ENCODE assay signal across 18 cellular contexts in the genomic region with DNA sequence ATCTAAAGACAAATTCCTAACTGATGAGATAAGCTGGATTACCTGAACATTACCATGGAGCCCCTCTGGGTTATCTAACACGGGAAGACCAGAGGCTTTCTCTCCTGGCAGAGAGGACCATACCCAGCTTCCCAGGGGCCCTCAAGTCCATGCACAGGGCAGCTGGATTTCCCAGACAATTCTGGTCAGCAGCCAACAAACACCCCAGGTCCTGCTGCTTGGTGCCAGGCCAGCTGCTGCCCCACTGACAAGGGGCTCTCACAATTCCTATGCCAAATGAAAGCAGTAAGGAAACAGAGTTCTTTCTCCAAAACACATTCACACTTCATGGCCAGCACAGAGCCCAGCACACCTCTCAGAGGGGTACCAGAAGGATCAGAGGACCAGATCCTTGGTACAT.
A peak's percentile ranks its signal among the peaks of the same experiment; 100 is the strongest.
DNase-seq lines count a peak whose midpoint lies in the region; ATAC-seq and TF ChIP-seq lines count a peak whose summit lies in the region.
"Had no signal": no experiment of that assay in that cellular context is flagged by ENCODE, and none has a peak within 500 bp of the region (broad histone marks: within the 10 kb centered on the region; RNA-seq: fewer than 3 reads in every experiment).

No MANE protein-coding gene starts in this region.

- H3K27me3 Mint-ChIP-seq in MCF 10A (ENCODE audit: insufficient read depth, unreplicated experiment), result no peaks in the 10 kb centered on the region
- no peaks in the 10 kb centered on the region for H3K27me3 Mint-ChIP-seq in activated naive CD8-positive, alpha-beta T cell treated with anti-CD3 and anti-CD28 coated beads for 36 hours

- TF ChIP-seq CTCF in MCF 10A (IDR thresholded peaks at IDR 0.05; ENCODE audit: unreplicated experiment), result no peak
- no peak for TF ChIP-seq CTCF in breast epithelium (IDR thresholded peaks at IDR 0.05)
- TF ChIP-seq CTCF in RWPE1 (conservative IDR thresholded peaks at IDR 0.05; ENCODE audit: low read depth), result no peak
- no peak for TF ChIP-seq CTCF in adrenal gland (IDR thresholded peaks at IDR 0.05)
- TF ChIP-seq CTCF in tibial nerve (IDR thresholded peaks at IDR 0.05), result no peak
- no peak for TF ChIP-seq CTCF in mucosa of descending colon (IDR thresholded peaks at IDR 0.05)

- no peak overlapping the region for H3K4me3 Mint-ChIP-seq in MCF 10A (ENCODE audit: unreplicated experiment)
- no peak overlapping the region for H3K4me3 Mint-ChIP-seq in activated naive CD8-positive, alpha-beta T cell treated with anti-CD3 and anti-CD28 coated beads for 36 hours

- H3K36me3 Mint-ChIP-seq in MCF 10A (ENCODE audit: insufficient read depth, unreplicated experiment), result no peaks in the 10 kb centered on the region
- H3K36me3 Mint-ChIP-seq in activated naive CD8-positive, alpha-beta T cell treated with anti-CD3 and anti-CD28 coated beads for 36 hours, result no peaks in the 10 kb centered on the region

- POLR2A ChIA-PET in MCF 10A (lab: Yijun Ruan, JAX) (no interaction called here), RWPE1 (lab: Yijun Ruan, JAX; ENCODE audit: low non-redundant PET) (no interaction called here)

- H2BK15ac ChIP-seq in mesendoderm (replicated peaks; ENCODE audit: low read depth), result no peak overlapping the region

- no peak overlapping the region for H3K4ac ChIP-seq in mesendoderm (ENCODE audit: low read depth, low read length)

- WGBS in mesendoderm (ENCODE audit: extremely low coverage, insufficient coverage, low lambda C conversion rate), result no CpG with 5 or more reads among the region's 1 CpG
- 75 to 91% (median 89%) methylated on average over 1 of the region's 1 CpG for WGBS in adrenal gland, 4 donors
- WGBS in tibial nerve, 2 donors, result 56 to 73% methylated on average over 1 of the region's 1 CpG

- no peak overlapping the region for H3K18ac ChIP-seq in mesendoderm (ENCODE audit: low read length)

- H3K9me3 Mint-ChIP-seq in MCF 10A (ENCODE audit: unreplicated experiment), result no peaks in the 10 kb centered on the region
- no peaks in the 10 kb centered on the region for H3K9me3 Mint-ChIP-seq in activated naive CD8-positive, alpha-beta T cell treated with anti-CD3 and anti-CD28 coated beads for 36 hours

- DNase-seq in MCF 10A (ENCODE audit: unreplicated experiment), result no peak
- no peak for DNase-seq in breast epithelium (ENCODE audit: low spot score in 2 of 2)
- DNase-seq in RWPE1 (ENCODE audit: low spot score), result no peak
- peak; percentile 79 for DNase-seq in mesendoderm
- DNase-seq in adrenal gland, result no peak
- DNase-seq in tibial nerve (ENCODE audit: low spot score in 2 of 2), result no peak
- no peak for DNase-seq in activated naive CD8-positive, alpha-beta T cell treated with anti-CD3 and anti-CD28 coated beads for 36 hours
- no peak for DNase-seq in mucosa of descending colon
- DNase-seq: C1 segment of cervical spinal cord, DMS153, Karpas-422, MM.1S, NCI-H1105 treated with DMSO at 0.1 percent for 48 hours, NCI-H1694 treated with DMSO at 0.1 percent for 48 hours, NCI-H2107, NCI-H2227 treated with DMSO at 0.1 percent for 48 hours, NCI-H524 treated with DMSO at 0.1 percent for 48 hours had no signal

- TF ChIP-seq EP300 in tibial nerve (IDR thresholded peaks at IDR 0.05), result no peak

- no peak for ATAC-seq in mucosa of descending colon

- intact Hi-C loops in MCF 10A (cut with micrococcal nuclease) (no loop called here), breast epithelium (cut with DNase I; ENCODE audit: low total_unique reads) (no loop called here), adrenal gland (cut with DNase I) (no loop called here), mucosa of descending colon (cut with DNase I, micrococcal nuclease) (no loop called here)

- H2BK5ac ChIP-seq in mesendoderm (ENCODE audit: low read length), result no peak overlapping the region

- H3K79me1 ChIP-seq in mesendoderm (ENCODE audit: low read length), result no peaks in the 10 kb centered on the region

- H3K79me2 ChIP-seq in mesendoderm (ENCODE audit: control insufficient read depth, insufficient read depth, low read length), result no peaks in the 10 kb centered on the region

- H3K4me2 ChIP-seq in mesendoderm (ENCODE audit: low read length), result no peak overlapping the region

- H3K36me3 ChIP-seq in breast epithelium, result no peaks in the 10 kb centered on the region
- no peaks in the 10 kb centered on the region for H3K36me3 ChIP-seq in mesendoderm (ENCODE audit: control insufficient read depth, insufficient read depth, low read length)
- H3K36me3 ChIP-seq in adrenal gland (replicated peaks in 1 of 2), result no peaks in the 10 kb centered on the region
- no peaks in the 10 kb centered on the region for H3K36me3 ChIP-seq in tibial nerve
- H3K36me3 ChIP-seq in mucosa of descending colon (ENCODE audit: low read depth), result no peaks in the 10 kb centered on the region

- H3K27ac Mint-ChIP-seq in MCF 10A (ENCODE audit: low read depth, unreplicated experiment), result peak overlapping the region; percentile 35
- H3K27ac Mint-ChIP-seq in activated naive CD8-positive, alpha-beta T cell treated with anti-CD3 and anti-CD28 coated beads for 36 hours, result no peak overlapping the region

- no peak overlapping the region for H3K23ac ChIP-seq in mesendoderm (ENCODE audit: low read length)

- H3K56ac ChIP-seq in mesendoderm (ENCODE audit: low read length), result no peak overlapping the region

- H3K27ac ChIP-seq in breast epithelium (no peak overlapping the region), RWPE1 (peak overlapping the region; percentile 19; the same call in 1 of the 2 replicates), mesendoderm (ENCODE audit: low read depth, low read length) (no peak overlapping the region), adrenal gland (no peak overlapping the region), tibial nerve (no peak overlapping the region)
- H3K27ac ChIP-seq: SK-N-MC had no signal

- H2AK5ac ChIP-seq in mesendoderm (ENCODE audit: low read length), result no peak overlapping the region

- H3K9me3 ChIP-seq in breast epithelium, result no peaks in the 10 kb centered on the region
- H3K9me3 ChIP-seq in adrenal gland (replicated peaks in 1 of 3), result no peaks in the 10 kb centered on the region
- H3K9me3 ChIP-seq in tibial nerve, result no peaks in the 10 kb centered on the region
- no peaks in the 10 kb centered on the region for H3K9me3 ChIP-seq in mucosa of descending colon

- H3K4me1 ChIP-seq in breast epithelium (no peaks in the 10 kb centered on the region), mesendoderm (ENCODE audit: control insufficient read depth, low read depth, low read length) (no peaks in the 10 kb centered on the region), adrenal gland (replicated peaks in 1 of 2) (peaks cover 0 to 19% of the 10 kb centered on the region in 2 donors), tibial nerve (peaks cover 0 to 9% (median 0%) of the 10 kb centered on the region in 4 donors), mucosa of descending colon (ENCODE audit: low read depth) (no peaks in the 10 kb centered on the region)

- H3K27me3 ChIP-seq in breast epithelium (no peaks in the 10 kb centered on the region), mesendoderm (ENCODE audit: insufficient read depth, low read length, poor library complexity) (no peaks in the 10 kb centered on the region), adrenal gland (no peaks in the 10 kb centered on the region), tibial nerve (no peaks in the 10 kb centered on the region)

- TF ChIP-seq POLR2A in breast epithelium (IDR thresholded peaks at IDR 0.05), result no peak
- no peak for TF ChIP-seq POLR2A in adrenal gland (IDR thresholded peaks at IDR 0.05)
- TF ChIP-seq POLR2A in tibial nerve (IDR thresholded peaks at IDR 0.05), result no peak

- H4K5ac ChIP-seq in mesendoderm (ENCODE audit: low read length), result no peak overlapping the region

- no TSS peak for BruUV-seq in MCF 10A (replicated peaks; lab: Mats Ljungman, UMichigan)

- peaks cover 13% of the 10 kb centered on the region for H3K4me1 Mint-ChIP-seq in MCF 10A (ENCODE audit: insufficient read depth, unreplicated experiment)
- H3K4me1 Mint-ChIP-seq in activated naive CD8-positive, alpha-beta T cell treated with anti-CD3 and anti-CD28 coated beads for 36 hours, result peaks cover 12% of the 10 kb centered on the region

- H3K9ac ChIP-seq in mesendoderm (ENCODE audit: low read length), result no peak overlapping the region

- H3K4me3 ChIP-seq in breast epithelium, result no peak overlapping the region
- no peak overlapping the region for H3K4me3 ChIP-seq in mesendoderm (ENCODE audit: low read length)
- H3K4me3 ChIP-seq in adrenal gland, result no peak overlapping the region
- H3K4me3 ChIP-seq in tibial nerve, result no peak overlapping the region
- no peak overlapping the region for H3K4me3 ChIP-seq in mucosa of descending colon
- H3K4me3 ChIP-seq: SK-N-MC had no signal

- no peak overlapping the region for H2BK120ac ChIP-seq in mesendoderm (ENCODE audit: low read depth, low read length)

- no peak overlapping the region for H4K8ac ChIP-seq in mesendoderm (ENCODE audit: low read depth, low read length)

- CTCF ChIA-PET in MCF 10A (lab: Yijun Ruan, JAX) (interaction anchor here (0.7 to 2.3 kb wide), 2 partner anchors 222 to 1732 kb away, joined by 3 to 8 read pairs; no protein-coding TSS in a partner anchor), RWPE1 (lab: Yijun Ruan, JAX) (interaction anchor here (0.5 to 0.6 kb wide), 2 partner anchors 19 to 1989 kb away, joined by 3 to 6 read pairs; no protein-coding TSS in a partner anchor)
